ENCODE assay signal across 28 cellular contexts in genomic region chr4:125961626-125962025, GRCh38.
"Had no signal": no experiment of that assay in that cellular context is flagged by ENCODE, and none has a peak within 500 bp of the region (broad histone marks: within the 10 kb centered on the region; RNA-seq: fewer than 3 reads in every experiment).

No MANE protein-coding gene starts in this region.

- H3K4me3 ChIP-seq: colonic mucosa, gastrocnemius medialis, heart left ventricle, hepatocyte, pancreas, prostate gland, right atrium auricular region, sigmoid colon, testis, tibial artery, upper lobe of left lung had no signal

- H3K27ac ChIP-seq: colonic mucosa, epithelial cell of prostate, gastrocnemius medialis, heart left ventricle, hepatocyte, pancreas, prostate gland, right atrium auricular region, sigmoid colon, testis, tibial artery, upper lobe of left lung had no signal

- H3K9me3 ChIP-seq: colonic mucosa, gastrocnemius medialis, heart left ventricle, pancreas, prostate gland, right atrium auricular region, sigmoid colon, testis, tibial artery, upper lobe of left lung had no signal

- H3K4me1 ChIP-seq: colonic mucosa, gastrocnemius medialis, heart left ventricle, pancreas, prostate gland, right atrium auricular region, testis, tibial artery, upper lobe of left lung had no signal

- H3K27me3 Mint-ChIP-seq: dendritic cell treated with granulocyte-macrophage colony-stimulating factor and Interleukin-4, amounts not matched to agents 40 ng/mL and 50 ng/mL, for 4 days; naive thymus-derived CD8-positive, alpha-beta T cell; stimulated activated memory B cell treated with anti-CD40 and anti-IgM and Interleukin-4, amounts not matched to agents 10 μg/mL and 1 μg/mL and 100 μg/mL, for 72 hours had no signal

- H3K4me1 Mint-ChIP-seq: endodermal cell; naive thymus-derived CD8-positive, alpha-beta T cell; nephron progenitor cell; stimulated activated memory B cell treated with anti-CD40 and anti-IgM and Interleukin-4, amounts not matched to agents 10 μg/mL and 1 μg/mL and 100 μg/mL, for 72 hours had no signal

- H3K9me3 Mint-ChIP-seq: endodermal cell, nephron progenitor cell had no signal

- ATAC-seq: esophagus mucosa; gastrocnemius medialis; heart left ventricle; left lobe of liver; naive thymus-derived CD8-positive, alpha-beta T cell; pancreas; stimulated activated memory B cell treated with anti-CD40 and anti-IgM and Interleukin-4, amounts not matched to agents 10 μg/mL and 1 μg/mL and 100 μg/mL, for 72 hours; stimulated activated naive CD8-positive, alpha-beta T cell treated with anti-CD3 and anti-CD28 coated beads, Interleukin-15, Interleukin-2, amounts not matched to agents 100 U/mL and 50 U/mL, for 24 hours had no signal

- H3K27me3 ChIP-seq: colonic mucosa, gastrocnemius medialis, heart left ventricle, hepatocyte, pancreas, right atrium auricular region, sigmoid colon, testis, tibial artery, upper lobe of left lung had no signal

- H3K4me3 Mint-ChIP-seq: dendritic cell treated with granulocyte-macrophage colony-stimulating factor and Interleukin-4, amounts not matched to agents 40 ng/mL and 50 ng/mL, for 4 days; endodermal cell; naive thymus-derived CD8-positive, alpha-beta T cell; nephron progenitor cell; stimulated activated memory B cell treated with anti-CD40 and anti-IgM and Interleukin-4, amounts not matched to agents 10 μg/mL and 1 μg/mL and 100 μg/mL, for 72 hours had no signal

- H3K27ac Mint-ChIP-seq: dendritic cell treated with granulocyte-macrophage colony-stimulating factor and Interleukin-4, amounts not matched to agents 40 ng/mL and 50 ng/mL, for 4 days; endodermal cell; naive thymus-derived CD8-positive, alpha-beta T cell; nephron progenitor cell; stimulated activated memory B cell treated with anti-CD40 and anti-IgM and Interleukin-4, amounts not matched to agents 10 μg/mL and 1 μg/mL and 100 μg/mL, for 72 hours had no signal

- DNase-seq: colonic mucosa; effector CD8-positive, alpha-beta T cell; endodermal cell; foreskin fibroblast; gastrocnemius medialis; heart left ventricle; kidney; mammary epithelial cell; mesendoderm; naive thymus-derived CD8-positive, alpha-beta T cell; nephron progenitor cell; occipital lobe; sigmoid colon; stimulated activated CD4-positive, alpha-beta T cell treated with anti-CD3 and anti-CD28 coated beads, Interleukin-4, amount 100 ng/mL, for 4 hours; stimulated activated naive CD8-positive, alpha-beta T cell treated with anti-CD3 and anti-CD28 coated beads, Interleukin-15, Interleukin-2, amounts not matched to agents 100 U/mL and 50 U/mL, for 24 hours; substantia nigra; testis; tibial artery had no signal

- H3K36me3 Mint-ChIP-seq: naive thymus-derived CD8-positive, alpha-beta T cell; stimulated activated memory B cell treated with anti-CD40 and anti-IgM and Interleukin-4, amounts not matched to agents 10 μg/mL and 1 μg/mL and 100 μg/mL, for 72 hours had no signal

- H3K36me3 ChIP-seq: colonic mucosa, gastrocnemius medialis, heart left ventricle, pancreas, prostate gland, right atrium auricular region, sigmoid colon, tibial artery, upper lobe of left lung had no signal
